22 cellular contexts compared by ENCODE assay signal in genomic region chr16:59021751-59022150, GRCh38.
DNase-seq lines count a peak whose midpoint lies in the region; ATAC-seq and TF ChIP-seq lines count a peak whose summit lies in the region.
"Had no signal": no experiment of that assay in that cellular context is flagged by ENCODE, and none has a peak within 500 bp of the region (broad histone marks: within the 10 kb centered on the region; RNA-seq: fewer than 3 reads in every experiment).

No MANE protein-coding gene starts in this region.

- intact Hi-C loops in MCF 10A (cut with micrococcal nuclease) (no loop called here), breast epithelium (cut with DNase I; ENCODE audit: low total_unique reads) (no loop called here), CD14-positive monocyte (cut with micrococcal nuclease) (no loop called here)

- TF ChIP-seq CTCF in MCF 10A (IDR thresholded peaks at IDR 0.05; ENCODE audit: unreplicated experiment) (no peak), breast epithelium (IDR thresholded peaks at IDR 0.05) (no peak), fibroblast of villous mesenchyme (IDR thresholded peaks at IDR 0.05; ENCODE audit: insufficient read depth, low read depth, low read length) (no peak), CD14-positive monocyte (IDR thresholded peaks at IDR 0.05) (no peak)

- no peaks in the 10 kb centered on the region for H3K27me3 Mint-ChIP-seq in MCF 10A (ENCODE audit: insufficient read depth, unreplicated experiment)
- H3K27me3 Mint-ChIP-seq in immature natural killer cell (ENCODE audit: low read depth in 3 of 3): peaks cover 0 to 3% (median 2%) of the 10 kb centered on the region in 3 donors
- H3K27me3 Mint-ChIP-seq in CD14-positive monocyte (ENCODE audit: low read depth in 3 of 3): peaks cover 0 to 2% (median 0%) of the 10 kb centered on the region in 3 donors
- H3K27me3 Mint-ChIP-seq: stimulated activated naive CD8-positive, alpha-beta T cell treated with anti-CD3 and anti-CD28 coated beads, Interleukin-15, amount 100 ng/mL, for 72 hours had no signal

- no peak overlapping the region for H3K27ac ChIP-seq in breast epithelium
- H3K27ac ChIP-seq: 22Rv1, C4-2B, foreskin keratinocyte, skin epidermis, transverse colon, VCaP had no signal

- BruUV-seq in MCF 10A (replicated peaks; lab: Mats Ljungman, UMichigan): no TSS peak

- no peaks in the 10 kb centered on the region for H3K36me3 ChIP-seq in breast epithelium
- H3K36me3 ChIP-seq: transverse colon had no signal

- H3K4me1 ChIP-seq in breast epithelium: no peaks in the 10 kb centered on the region
- H3K4me1 ChIP-seq: foreskin keratinocyte, transverse colon had no signal

- TF ChIP-seq POLR2A in breast epithelium (IDR thresholded peaks at IDR 0.05): no peak

- DNase-seq in MCF 10A (ENCODE audit: unreplicated experiment) (peak; percentile 1), breast epithelium (ENCODE audit: low spot score in 2 of 2) (no peak), SW480 (ENCODE audit: low spot score) (peak; percentile 1), fibroblast of villous mesenchyme (ENCODE audit: low read depth) (peak; percentile 1), immature natural killer cell (no peak), CD14-positive monocyte (ENCODE audit: low spot score) (no peak)
- DNase-seq: activated CD4-positive, alpha-beta T cell treated with anti-CD3 and anti-CD28 coated beads, Interleukin-2, amount 50 U/mL, for 1 hour; cerebellar nuclear complex; foreskin keratinocyte; left cardiac atrium; natural killer cell; NCI-H526 treated with DMSO at 0.1 percent for 48 hours; SHP77 treated with DMSO at 0.1 percent for 48 hours; stimulated activated CD4-positive, alpha-beta T cell treated with anti-CD3 and anti-CD28 coated beads, Interleukin-2, amount 100 ng/mL, for 48 hours; stimulated activated naive CD8-positive, alpha-beta T cell treated with anti-CD3 and anti-CD28 coated beads, Interleukin-15, amount 100 ng/mL, for 72 hours; transverse colon had no signal

- POLR2A ChIA-PET in MCF 10A (lab: Yijun Ruan, JAX): no interaction called here

- H3K4me1 Mint-ChIP-seq in MCF 10A (ENCODE audit: insufficient read depth, unreplicated experiment) (peaks cover 10% of the 10 kb centered on the region), immature natural killer cell (no peaks in the 10 kb centered on the region), CD14-positive monocyte (no peaks in the 10 kb centered on the region)
- H3K4me1 Mint-ChIP-seq: natural killer cell; stimulated activated naive CD8-positive, alpha-beta T cell treated with anti-CD3 and anti-CD28 coated beads, Interleukin-15, amount 100 ng/mL, for 72 hours had no signal

- H3K27me3 ChIP-seq in breast epithelium: no peaks in the 10 kb centered on the region
- H3K27me3 ChIP-seq: foreskin keratinocyte, transverse colon had no signal

- H3K4me3 Mint-ChIP-seq in MCF 10A (ENCODE audit: unreplicated experiment) (no peak overlapping the region), immature natural killer cell (no peak overlapping the region), CD14-positive monocyte (no peak overlapping the region)
- H3K4me3 Mint-ChIP-seq: natural killer cell; stimulated activated naive CD8-positive, alpha-beta T cell treated with anti-CD3 and anti-CD28 coated beads, Interleukin-15, amount 100 ng/mL, for 72 hours had no signal

- H3K4me3 ChIP-seq in breast epithelium (no peak overlapping the region), fibroblast of villous mesenchyme (ENCODE audit: low read depth, low read length) (no peak overlapping the region)
- H3K4me3 ChIP-seq: skin epidermis, transverse colon had no signal

- ATAC-seq in HG03442 (IDR thresholded peaks at IDR 0.05; ENCODE audit: unreplicated experiment) (no peak), HG03571 (IDR thresholded peaks at IDR 0.05; ENCODE audit: unreplicated experiment) (no peak)
- ATAC-seq: foreskin keratinocyte; left cardiac atrium; natural killer cell; stimulated activated naive CD8-positive, alpha-beta T cell treated with anti-CD3 and anti-CD28 coated beads, Interleukin-15, amount 100 ng/mL, for 72 hours had no signal

- H3K36me3 Mint-ChIP-seq in MCF 10A (ENCODE audit: insufficient read depth, unreplicated experiment) (no peaks in the 10 kb centered on the region), immature natural killer cell (no peaks in the 10 kb centered on the region), CD14-positive monocyte (no peaks in the 10 kb centered on the region)

- no peaks in the 10 kb centered on the region for H3K9me3 ChIP-seq in breast epithelium

- H3K27ac Mint-ChIP-seq in MCF 10A (ENCODE audit: low read depth, unreplicated experiment) (no peak overlapping the region), immature natural killer cell (no peak overlapping the region), CD14-positive monocyte (no peak overlapping the region)
- H3K27ac Mint-ChIP-seq: natural killer cell; stimulated activated naive CD8-positive, alpha-beta T cell treated with anti-CD3 and anti-CD28 coated beads, Interleukin-15, amount 100 ng/mL, for 72 hours had no signal

- CTCF ChIA-PET in MCF 10A (lab: Yijun Ruan, JAX): no interaction called here

- H3K9me3 Mint-ChIP-seq in MCF 10A (ENCODE audit: unreplicated experiment) (peaks cover 23% of the 10 kb centered on the region), immature natural killer cell (peaks cover 0 to 11% (median 7%) of the 10 kb centered on the region in 6 donors), CD14-positive monocyte (peaks cover 8 to 31% (median 15%) of the 10 kb centered on the region in 7 donors)

Comparison
In these comparisons a context has a peak if more than half of its experiments do, and no peak if none do; other contexts are left out.
1. DNase-seq: peak in MCF 10A (single experiment), SW480 (single experiment) and fibroblast of villous mesenchyme (single experiment); none in breast epithelium (0 of 2), immature natural killer cell (0 of 3) and CD14-positive monocyte (single experiment).